Comparison of ENCODE assay signal across 10 cellular contexts in the genomic region with DNA sequence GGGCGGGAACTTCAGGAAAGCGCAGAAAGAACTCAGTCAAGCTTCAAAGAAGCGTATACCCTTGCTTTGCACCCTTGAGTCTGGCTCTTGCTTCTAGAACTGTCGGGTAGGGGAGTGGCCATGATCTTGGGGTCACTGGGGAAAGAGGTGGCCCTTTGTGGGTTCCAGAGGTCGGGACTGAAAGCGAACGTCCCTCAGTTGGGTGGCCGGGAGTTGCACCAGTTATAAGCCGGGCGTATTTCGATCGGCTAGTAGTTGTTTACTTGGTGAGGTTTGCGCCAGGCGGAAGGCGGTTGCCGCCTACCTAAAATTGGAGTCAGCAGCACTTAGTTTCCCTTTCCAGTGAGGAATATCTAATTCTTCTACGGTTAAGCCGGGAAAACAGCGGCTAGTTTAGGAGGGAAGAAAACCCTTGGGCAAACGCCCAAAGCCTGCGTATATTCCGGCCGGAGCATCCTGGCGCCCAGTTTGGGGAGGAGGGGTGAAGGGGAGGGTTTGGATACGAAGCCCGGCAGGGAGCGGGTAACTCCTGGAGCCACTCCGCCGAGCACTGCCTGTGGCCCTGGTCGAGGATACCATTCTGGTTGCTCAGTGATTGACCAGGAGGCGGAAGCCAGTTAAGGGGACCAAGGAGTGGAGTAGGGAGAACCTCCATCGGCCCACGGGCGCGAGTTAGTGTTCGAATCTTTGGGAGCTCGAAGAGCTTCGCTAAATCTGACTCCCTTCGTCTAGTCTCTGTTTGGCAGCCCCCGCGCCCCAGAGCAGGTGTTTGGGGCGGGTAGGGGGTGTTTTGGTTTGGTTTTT. TPM values are rescaled to one million over a fixed set of nuclear protein-coding genes. Genes with fewer than 3 reads are reported as not detected.
DNase-seq lines count a peak whose midpoint lies in the region; ATAC-seq and TF ChIP-seq lines count a peak whose summit lies in the region.
"Had no signal": no experiment of that assay in that cellular context is flagged by ENCODE, and none has a peak within 500 bp of the region (broad histone marks: within the 10 kb centered on the region; RNA-seq: fewer than 3 reads in every experiment).

No MANE protein-coding gene starts in this region.

- in situ Hi-C loops in transverse colon (cut with MboI; ENCODE audit: low pct_ligation_motif_present in 1 of 4, low pct_unique_long_range_greater_than_20kb in 1 of 4, low sequenced_read_pairs in 3 of 4): no loop called here

- peak; percentile 55 for DNase-seq in Daoy (ENCODE audit: low read depth)
- no peak for DNase-seq in NT2/D1 (ENCODE audit: low read depth, low spot score)
- DNase-seq in fibroblast of villous mesenchyme (ENCODE audit: low read depth): peak; percentile 63
- DNase-seq in osteocyte (ENCODE audit: extremely low spot score, unreplicated experiment): no peak
- DNase-seq in effector CD8-positive, alpha-beta T cell (lab: John Stamatoyannopoulos, UW): no peak
- DNase-seq in superior temporal gyrus (ENCODE audit: extremely low spot score): no peak
- no peak for DNase-seq in transverse colon
- DNase-seq: SIG-M5; stimulated activated CD4-positive, alpha-beta T cell treated with anti-CD3 and anti-CD28 coated beads, Interleukin-4, amount 100 ng/mL, for 24 hours had no signal

- H3K4me1 ChIP-seq in NT2/D1 (ENCODE audit: insufficient read depth, insufficient read length) (peaks cover 2% of the 10 kb centered on the region), transverse colon (peaks cover 0 to 50% (median 20%) of the 10 kb centered on the region in 4 donors)

- no peak overlapping the region for H3K27ac Mint-ChIP-seq in osteocyte (ENCODE audit: unreplicated experiment)

- ATAC-seq in GM21381 (IDR thresholded peaks at IDR 0.05; ENCODE audit: unreplicated experiment): no peak

- H3K9ac ChIP-seq in NT2/D1 (ENCODE audit: insufficient read length, low read depth): no peak overlapping the region

- H3K27me3 ChIP-seq in NT2/D1 (ENCODE audit: insufficient read depth, insufficient read length) (peaks cover 98% of the 10 kb centered on the region), transverse colon (peaks cover 100% of the 10 kb centered on the region)

- H3K4me3 ChIP-seq in NT2/D1 (ENCODE audit: insufficient read length, low read depth) (peak overlapping the region; percentile 28), fibroblast of villous mesenchyme (ENCODE audit: low read depth, low read length) (peak overlapping the region; percentile 61), transverse colon (peak overlapping the region in 1 of 4 donors; percentile 9)

- peaks cover 90% of the 10 kb centered on the region for H3K27me3 Mint-ChIP-seq in osteocyte (ENCODE audit: unreplicated experiment)

- TF ChIP-seq POLR2A in transverse colon (IDR thresholded peaks at IDR 0.05): no peak

- peak overlapping the region; percentile 32 for H3K4me3 Mint-ChIP-seq in osteocyte (ENCODE audit: unreplicated experiment)

- no peak for TF ChIP-seq EP300 in transverse colon (IDR thresholded peaks at IDR 0.05; ENCODE audit: low read depth)

- H3K4me1 Mint-ChIP-seq in osteocyte (ENCODE audit: unreplicated experiment): peaks cover 32% of the 10 kb centered on the region

- WGBS in transverse colon (ENCODE audit: low coverage in 1 of 2), 2 donors: 2 to 7% methylated on average over 9 to 42 of the region's 42 CpGs

- TF ChIP-seq CTCF in fibroblast of villous mesenchyme (IDR thresholded peaks at IDR 0.05; ENCODE audit: insufficient read depth, low read depth, low read length) (no peak), osteocyte (IDR thresholded peaks at IDR 0.05) (no peak), transverse colon (IDR thresholded peaks at IDR 0.05) (no peak)

- no peaks in the 10 kb centered on the region for H3K36me3 Mint-ChIP-seq in osteocyte (ENCODE audit: unreplicated experiment)

- no peaks in the 10 kb centered on the region for H3K9me3 Mint-ChIP-seq in osteocyte (ENCODE audit: unreplicated experiment)

- intact Hi-C loops in transverse colon (cut with DNase I; ENCODE audit: low total_unique reads): no loop called here

- H3K27ac ChIP-seq in transverse colon: no peak overlapping the region

- no peaks in the 10 kb centered on the region for H3K36me3 ChIP-seq in NT2/D1 (ENCODE audit: insufficient read depth, insufficient read length, low read length)
- H3K36me3 ChIP-seq in transverse colon: no peaks in the 10 kb centered on the region

- no peaks in the 10 kb centered on the region for H3K9me3 ChIP-seq in NT2/D1 (ENCODE audit: insufficient read depth, low read length)
- H3K9me3 ChIP-seq in transverse colon: no peaks in the 10 kb centered on the region

RNA-seq across cellular contexts. Expression of a gene that starts 0.8 kb away (rescaled TPM):
- total RNA-seq in Daoy (2014; rRNA removed; shearing (Covaris generic)): 8.0 and 10.7 TPM in 2 replicates
- total RNA-seq in fibroblast of villous mesenchyme: 5.8 and 16.4 TPM in 2 replicates
- not detected in 2 replicates for total RNA-seq in osteocyte
- total RNA-seq in transverse colon: 1 to 10 TPM in 1 of 4 donors, under 1 TPM in 2, not detected in 1; 0.55 to 3.0 (median 0.95) TPM

Comparison
In these comparisons a context has a peak if more than half of its experiments do, and no peak if none do; other contexts are left out.
1. DNase-seq: peak in Daoy (single experiment) and fibroblast of villous mesenchyme (single experiment); none in NT2/D1 (single experiment), osteocyte (single experiment), effector CD8-positive, alpha-beta T cell (single experiment), superior temporal gyrus (single experiment) and transverse colon (single experiment).